ENCODE assay signal across 29 cellular contexts in the genomic region with DNA sequence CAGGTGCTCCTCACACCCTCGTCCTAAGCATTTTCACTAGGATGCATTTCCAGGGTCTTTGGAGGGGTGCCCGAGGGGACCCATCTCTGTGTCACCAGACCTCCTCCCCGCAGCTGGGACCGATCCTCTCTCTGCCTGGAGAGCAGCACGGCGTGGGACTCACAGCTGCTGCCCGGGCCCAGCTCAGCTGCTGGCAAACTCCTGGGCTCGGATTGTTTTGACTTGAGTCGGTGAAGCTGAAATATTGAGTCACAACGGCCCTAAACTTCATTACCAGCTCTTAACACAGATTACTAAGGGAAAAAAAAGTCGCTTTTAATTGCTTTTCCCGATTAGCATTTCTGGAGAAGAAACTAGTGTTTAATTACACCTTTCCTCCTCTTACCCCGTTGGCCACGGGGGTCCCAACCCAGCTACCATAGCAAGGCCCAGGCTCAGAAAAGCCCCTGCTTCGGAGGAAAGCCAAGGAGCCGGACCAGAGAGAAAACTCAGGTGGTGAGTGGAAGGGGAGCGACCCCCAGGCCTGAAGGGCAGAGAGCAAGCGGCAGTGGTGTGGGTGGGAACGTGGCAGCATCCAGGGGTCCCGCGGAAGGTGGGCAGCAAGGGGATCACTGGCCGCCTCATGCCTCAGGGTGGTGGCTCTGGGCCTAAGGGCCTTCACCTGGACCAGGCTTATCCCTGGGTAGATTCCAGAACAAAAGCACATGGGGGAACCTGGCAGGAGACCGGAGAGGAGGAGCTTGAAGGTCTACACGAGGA. TPM values are rescaled to one million over a fixed set of nuclear protein-coding genes. Genes with fewer than 3 reads are reported as not detected.
DNase-seq lines count a peak whose midpoint lies in the region; ATAC-seq and TF ChIP-seq lines count a peak whose summit lies in the region.
"Had no signal": no experiment of that assay in that cellular context is flagged by ENCODE, and none has a peak within 500 bp of the region (broad histone marks: within the 10 kb centered on the region; RNA-seq: fewer than 3 reads in every experiment).

No MANE protein-coding gene starts in this region.

- H3K14ac ChIP-seq in mesenchymal stem cell (ENCODE audit: low read length in 2 of 2), result no peak overlapping the region

- H4K91ac ChIP-seq in mesenchymal stem cell (ENCODE audit: low read length), result no peak overlapping the region

- CTCF ChIA-PET in activated CD4-positive, alpha-beta T cell treated with anti-CD3 and anti-CD28 coated beads, Interleukin-2, amount 10 ng/mL, durations not matched to agents 7 days and 5 days (lab: Charles Lee), result no interaction called here

- H2AK5ac ChIP-seq in mesenchymal stem cell (ENCODE audit: low read length, severe bottlenecking), result no peak overlapping the region

- no peak overlapping the region for H2BK5ac ChIP-seq in mesenchymal stem cell (ENCODE audit: low read depth, low read length, poor library complexity, severe bottlenecking)

- H3K9me3 Mint-ChIP-seq in activated CD4-positive, alpha-beta T cell treated with anti-CD3 and anti-CD28 coated beads, Interleukin-2, amount 10 ng/mL, durations not matched to agents 7 days and 5 days, result no peaks in the 10 kb centered on the region
- H3K9me3 Mint-ChIP-seq: activated naive CD4-positive, alpha-beta T cell treated with anti-CD3 and anti-CD28 coated beads, Interleukin-2, amount 10 ng/mL, durations not matched to agents 7 days and 5 days; activated T-helper 1 cell treated with anti-CD3 and anti-CD28 coated beads, Interleukin-12 subunit alpha, Interleukin-12 subunit beta, Interleukin-2, Interleukin-4 antibody, amounts not matched to agents 30 ng/mL and 10 ng/mL and 1 ng/mL, durations not matched to agents 14 hours and 24 hours and 36 hours; naive thymus-derived CD8-positive, alpha-beta T cell; stimulated activated naive CD8-positive, alpha-beta T cell treated with anti-CD3 and anti-CD28 coated beads, Interleukin-15, Interleukin-2, amounts not matched to agents 100 ng/mL and 50 ng/mL, for 24 hours had no signal

- peak overlapping the region; percentile 19 for H3K27ac Mint-ChIP-seq in activated CD4-positive, alpha-beta T cell treated with anti-CD3 and anti-CD28 coated beads, Interleukin-2, amount 10 ng/mL, durations not matched to agents 7 days and 5 days
- H3K27ac Mint-ChIP-seq: activated naive CD4-positive, alpha-beta T cell treated with anti-CD3 and anti-CD28 coated beads, Interleukin-2, amount 10 ng/mL, durations not matched to agents 7 days and 5 days; activated T-helper 1 cell treated with anti-CD3 and anti-CD28 coated beads, Interleukin-12 subunit alpha, Interleukin-12 subunit beta, Interleukin-2, Interleukin-4 antibody, amounts not matched to agents 30 ng/mL and 10 ng/mL and 1 ng/mL, durations not matched to agents 14 hours and 24 hours and 36 hours had no signal

- ATAC-seq in GM19455 (IDR thresholded peaks at IDR 0.05; ENCODE audit: unreplicated experiment) (no peak), HG03378 (IDR thresholded peaks at IDR 0.05; ENCODE audit: unreplicated experiment) (no peak)
- ATAC-seq: naive thymus-derived CD8-positive, alpha-beta T cell; right lobe of liver had no signal

- H3K27me3 ChIP-seq in WERI-Rb-1 (ENCODE audit: insufficient read depth, low read depth, severe bottlenecking) (no peaks in the 10 kb centered on the region), mesenchymal stem cell (ENCODE audit: control insufficient read depth in 1 of 2, insufficient read depth in 1 of 2, low read length in 2 of 2) (peaks cover 39 to 74% of the 10 kb centered on the region in 2 experiments), suprapubic skin (peaks cover 8% of the 10 kb centered on the region)
- H3K27me3 ChIP-seq: cardiac muscle cell, right lobe of liver, upper lobe of left lung had no signal

- H2AFZ ChIP-seq in mesenchymal stem cell (ENCODE audit: low read depth, low read length), result no peak overlapping the region

- no peaks in the 10 kb centered on the region for H3K27me3 Mint-ChIP-seq in activated CD4-positive, alpha-beta T cell treated with anti-CD3 and anti-CD28 coated beads, Interleukin-2, amount 10 ng/mL, durations not matched to agents 7 days and 5 days
- H3K27me3 Mint-ChIP-seq: stimulated activated naive CD8-positive, alpha-beta T cell treated with anti-CD3 and anti-CD28 coated beads, Interleukin-15, Interleukin-2, amounts not matched to agents 100 ng/mL and 50 ng/mL, for 24 hours had no signal

- peaks cover 7% of the 10 kb centered on the region for H3K4me1 Mint-ChIP-seq in activated CD4-positive, alpha-beta T cell treated with anti-CD3 and anti-CD28 coated beads, Interleukin-2, amount 10 ng/mL, durations not matched to agents 7 days and 5 days

- no peak overlapping the region for H3K4me3 ChIP-seq in WERI-Rb-1 (ENCODE audit: low read depth, low read length)
- no peak overlapping the region for H3K4me3 ChIP-seq in mesenchymal stem cell (ENCODE audit: insufficient read depth in 1 of 2, low read depth in 1 of 2, low read length in 2 of 2)
- no peak overlapping the region for H3K4me3 ChIP-seq in suprapubic skin
- H3K4me3 ChIP-seq: cardiac muscle cell, right lobe of liver, upper lobe of left lung had no signal

- H3K4me1 ChIP-seq in mesenchymal stem cell (ENCODE audit: control insufficient read depth, insufficient read depth, low read depth, low read length) (peaks cover 2% of the 10 kb centered on the region), suprapubic skin (peaks cover 36% of the 10 kb centered on the region)
- H3K4me1 ChIP-seq: right lobe of liver had no signal

- POLR2A ChIA-PET in activated CD4-positive, alpha-beta T cell treated with anti-CD3 and anti-CD28 coated beads, Interleukin-2, amount 10 ng/mL, durations not matched to agents 7 days and 5 days (lab: Charles Lee), result no interaction called here

- TF ChIP-seq CTCF in WERI-Rb-1 (IDR thresholded peaks at IDR 0.05; ENCODE audit: low read depth, low read length) (no peak), suprapubic skin (IDR thresholded peaks at IDR 0.05) (no peak)

- H3K18ac ChIP-seq in mesenchymal stem cell (ENCODE audit: low read depth in 1 of 2, low read length in 2 of 2), result no peak overlapping the region

- H3K36me3 Mint-ChIP-seq in activated CD4-positive, alpha-beta T cell treated with anti-CD3 and anti-CD28 coated beads, Interleukin-2, amount 10 ng/mL, durations not matched to agents 7 days and 5 days (ENCODE audit: low read depth), result no peaks in the 10 kb centered on the region
- H3K36me3 Mint-ChIP-seq: activated naive CD4-positive, alpha-beta T cell treated with anti-CD3 and anti-CD28 coated beads, Interleukin-2, amount 10 ng/mL, durations not matched to agents 7 days and 5 days; naive thymus-derived CD8-positive, alpha-beta T cell had no signal

- H3K27ac ChIP-seq in WERI-Rb-1 (peak overlapping the region; percentile 89), mesenchymal stem cell (ENCODE audit: low read length, poor library complexity, severe bottlenecking) (no peak overlapping the region), suprapubic skin (peak overlapping the region; percentile 7)
- H3K27ac ChIP-seq: cardiac muscle cell, right lobe of liver, upper lobe of left lung, VCaP had no signal

- H3K4ac ChIP-seq in mesenchymal stem cell (ENCODE audit: low read depth in 1 of 2, low read length in 2 of 2), result no peak overlapping the region

- peak overlapping the region; percentile 19 for H2BK15ac ChIP-seq in mesenchymal stem cell (ENCODE audit: low read depth, poor library complexity, severe bottlenecking)

- no peak overlapping the region for H2BK120ac ChIP-seq in mesenchymal stem cell (ENCODE audit: low read depth, low read length)

- no peak for DNase-seq in activated CD4-positive, alpha-beta T cell treated with anti-CD3 and anti-CD28 coated beads, Interleukin-2, amount 10 ng/mL, durations not matched to agents 7 days and 5 days
- no peak for DNase-seq in activated CD4-positive, alpha-beta T cell treated with anti-CD3 and anti-CD28 coated beads for 48 hours
- DNase-seq in WERI-Rb-1, result no peak
- no peak for DNase-seq in mesenchymal stem cell
- no peak for DNase-seq in suprapubic skin (ENCODE audit: low spot score in 2 of 2)
- DNase-seq in NCI-H345 (lab: John Stamatoyannopoulos, UW), result no peak
- DNase-seq: activated naive CD4-positive, alpha-beta T cell treated with anti-CD3 and anti-CD28 coated beads, Interleukin-2, amount 10 ng/mL, durations not matched to agents 7 days and 5 days; amygdala; COR-L47; dermis blood vessel endothelial cell; DMS79; glutamatergic neuron; H7; Karpas-422; left cardiac atrium; mesendoderm; naive thymus-derived CD8-positive, alpha-beta T cell; NCI-H1048; NCI-H187; NCI-H2227 treated with DMSO at 0.1 percent for 48 hours; right lobe of liver; stimulated activated CD4-positive, alpha-beta T cell treated with anti-CD3 and anti-CD28 coated beads, Interleukin-15, amount 100 ng/mL, for 24 hours; upper lobe of left lung had no signal

- no peak for TF ChIP-seq EP300 in suprapubic skin (IDR thresholded peaks at IDR 0.05)

- TF ChIP-seq POLR2A in suprapubic skin (IDR thresholded peaks at IDR 0.05), result no peak

- no peak overlapping the region for H3K4me3 Mint-ChIP-seq in activated CD4-positive, alpha-beta T cell treated with anti-CD3 and anti-CD28 coated beads, Interleukin-2, amount 10 ng/mL, durations not matched to agents 7 days and 5 days
- H3K4me3 Mint-ChIP-seq: activated naive CD4-positive, alpha-beta T cell treated with anti-CD3 and anti-CD28 coated beads, Interleukin-2, amount 10 ng/mL, durations not matched to agents 7 days and 5 days; activated T-helper 1 cell treated with anti-CD3 and anti-CD28 coated beads, Interleukin-12 subunit alpha, Interleukin-12 subunit beta, Interleukin-2, Interleukin-4 antibody, amounts not matched to agents 30 ng/mL and 10 ng/mL and 1 ng/mL, durations not matched to agents 14 hours and 24 hours and 36 hours; stimulated activated naive CD8-positive, alpha-beta T cell treated with anti-CD3 and anti-CD28 coated beads, Interleukin-15, Interleukin-2, amounts not matched to agents 100 ng/mL and 50 ng/mL, for 24 hours had no signal

- H4K8ac ChIP-seq in mesenchymal stem cell (ENCODE audit: low read length), result no peak overlapping the region

- H3K9me3 ChIP-seq in WERI-Rb-1 (ENCODE audit: severe bottlenecking) (no peaks in the 10 kb centered on the region), mesenchymal stem cell (ENCODE audit: control insufficient read depth, low read length) (no peaks in the 10 kb centered on the region), suprapubic skin (no peaks in the 10 kb centered on the region)
- H3K9me3 ChIP-seq: right lobe of liver, upper lobe of left lung had no signal

- H3K4me2 ChIP-seq in mesenchymal stem cell (ENCODE audit: low read length, poor library complexity, severe bottlenecking), result no peak overlapping the region

- no peak overlapping the region for H3K23ac ChIP-seq in mesenchymal stem cell (ENCODE audit: low read length in 2 of 2)

- no peak overlapping the region for H3K9ac ChIP-seq in mesenchymal stem cell (ENCODE audit: low read length)

- H3K36me3 ChIP-seq in WERI-Rb-1 (peaks cover 29% of the 10 kb centered on the region), mesenchymal stem cell (ENCODE audit: control insufficient read depth in 1 of 2, insufficient read depth in 2 of 2, low read depth in 1 of 2, low read length in 2 of 2) (no peaks in the 10 kb centered on the region), suprapubic skin (peaks cover 14% of the 10 kb centered on the region)
- H3K36me3 ChIP-seq: right lobe of liver had no signal

- 83% methylated on average over 21 of the region's 24 CpGs for WGBS in mesenchymal stem cell
- WGBS in suprapubic skin, result 57% methylated on average over 24 of the region's 24 CpGs

- H3K79me1 ChIP-seq in mesenchymal stem cell (replicated peaks; ENCODE audit: low read length, poor library complexity, severe bottlenecking), result no peaks in the 10 kb centered on the region

- H2BK12ac ChIP-seq in mesenchymal stem cell (ENCODE audit: low read length in 2 of 2), result no peak overlapping the region

RNA-seq across cellular contexts. Expression of a gene that starts 41.7 kb away (rescaled TPM):
- total RNA-seq in activated CD4-positive, alpha-beta T cell treated with anti-CD3 and anti-CD28 coated beads, Interleukin-2, amount 10 ng/mL, durations not matched to agents 7 days and 5 days, result 1 to 10 TPM; 7.6 to 9.8 TPM
- polyA plus RNA-seq in mesenchymal stem cell (2013, experiment 1 of 2), result 2.6 TPM
- polyA plus RNA-seq in mesenchymal stem cell (2013, experiment 2 of 2), result 4.0 TPM
- 100 to 1,000 TPM; 106 to 229 (median 160) TPM for total RNA-seq in suprapubic skin

Comparison
In these comparisons a context has a peak if more than half of its experiments do, and no peak if none do; other contexts are left out.
1. RNA of a gene that starts 41.7 kb away (total RNA-seq): 106 to 229 TPM in suprapubic skin; 7.6 to 9.8 TPM in activated CD4-positive, alpha-beta T cell treated with anti-CD3 and anti-CD28 coated beads, Interleukin-2, amount 10 ng/mL, durations not matched to agents 7 days and 5 days; every median in the first group is over 4 times any median in the second.